ENCODE assay signal across 11 cellular contexts in the genomic region with DNA sequence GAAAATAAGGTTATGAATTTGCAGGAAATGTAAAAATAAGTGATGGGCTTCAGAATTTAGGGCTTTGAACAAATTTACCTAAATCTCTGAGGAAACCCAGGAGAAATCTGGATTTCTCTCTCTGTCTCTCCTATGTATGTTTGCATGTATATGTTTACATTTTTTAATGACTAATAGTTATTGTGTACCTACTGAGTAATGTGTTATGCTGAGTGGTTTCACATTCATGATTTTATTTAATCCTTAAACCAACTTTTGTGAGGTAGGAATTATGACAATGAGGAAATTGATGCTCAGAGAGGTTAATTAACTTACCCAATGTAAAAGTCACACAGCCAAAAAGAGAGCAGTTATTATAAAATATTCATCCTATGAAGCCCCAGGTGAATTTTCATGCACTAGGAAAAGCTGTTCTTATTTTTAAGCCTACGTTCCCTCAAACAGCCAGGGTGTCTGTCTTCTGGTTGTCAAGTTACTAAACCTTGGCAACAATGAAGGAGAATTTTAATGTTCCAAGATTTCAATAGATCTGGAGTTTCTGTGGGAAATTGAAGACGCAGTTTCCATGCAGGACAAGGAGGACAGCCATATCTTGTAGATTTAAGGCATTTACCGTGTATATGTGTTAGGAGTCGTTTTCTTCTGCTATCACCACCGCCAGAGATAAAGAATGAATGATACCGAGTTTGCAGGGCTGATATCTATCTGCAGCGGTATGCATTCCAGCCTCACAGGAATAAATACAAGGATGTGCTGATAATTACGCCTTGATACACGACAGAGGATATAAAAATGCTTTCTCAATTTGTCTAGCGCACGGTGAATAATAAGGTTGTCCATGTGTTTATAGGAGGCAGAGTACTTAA.
DNase-seq lines count a peak whose midpoint lies in the region; ATAC-seq and TF ChIP-seq lines count a peak whose summit lies in the region.
"Had no signal": no experiment of that assay in that cellular context is flagged by ENCODE, and none has a peak within 500 bp of the region (broad histone marks: within the 10 kb centered on the region; RNA-seq: fewer than 3 reads in every experiment).

No MANE protein-coding gene starts in this region.

- H3K27ac Mint-ChIP-seq in nephron progenitor cell (no peak overlapping the region), type B pancreatic cell (no peak overlapping the region)
- H3K27ac Mint-ChIP-seq: CD4-positive, CD25-positive, alpha-beta regulatory T cell had no signal

- 84 to 91% methylated on average over 10 of the region's 11 CpGs for whole genome bisulfite sequencing in mesodermal cell (ENCODE audit: insufficient coverage in 2 of 2), 2 experiments
- WGBS in gastroesophageal sphincter (ENCODE audit: low coverage in 1 of 2), 2 donors: 40 to 46% methylated on average over 11 of the region's 11 CpGs

- no peak overlapping the region for H3K4me3 Mint-ChIP-seq in nephron progenitor cell
- no peak overlapping the region for H3K4me3 Mint-ChIP-seq in type B pancreatic cell
- H3K4me3 Mint-ChIP-seq: CD4-positive, CD25-positive, alpha-beta regulatory T cell had no signal

- TF ChIP-seq POLR2A in gastroesophageal sphincter (IDR thresholded peaks at IDR 0.05): no peak

- TF ChIP-seq CTCF in epithelial cell of esophagus (IDR thresholded peaks at IDR 0.05; ENCODE audit: insufficient read depth, low read depth, low read length, missing control alignments): no peak
- no peak for TF ChIP-seq CTCF in gastroesophageal sphincter (IDR thresholded peaks at IDR 0.05)
- no peak for TF ChIP-seq CTCF in nephron progenitor cell (IDR thresholded peaks at IDR 0.05)
- no peak for TF ChIP-seq CTCF in type B pancreatic cell (conservative IDR thresholded peaks at IDR 0.05)

- peaks cover 10% of the 10 kb centered on the region for H3K4me1 ChIP-seq in mesodermal cell (ENCODE audit: control insufficient read depth, insufficient read depth, low read length, poor library complexity, severe bottlenecking)
- H3K4me1 ChIP-seq in gastroesophageal sphincter: peaks cover 0 to 13% (median 0%) of the 10 kb centered on the region in 3 donors

- no peaks in the 10 kb centered on the region for H3K36me3 Mint-ChIP-seq in nephron progenitor cell (ENCODE audit: low read depth)
- H3K36me3 Mint-ChIP-seq in type B pancreatic cell: no peaks in the 10 kb centered on the region
- H3K36me3 Mint-ChIP-seq: CD4-positive, CD25-positive, alpha-beta regulatory T cell had no signal

- H3K9me3 ChIP-seq in SK-N-MC (ENCODE audit: low read depth, low read length): no peaks in the 10 kb centered on the region; the same call in 1 of the 2 replicates
- no peaks in the 10 kb centered on the region for H3K9me3 ChIP-seq in mesodermal cell (ENCODE audit: control insufficient read depth, low read length)
- H3K9me3 ChIP-seq in gastroesophageal sphincter: no peaks in the 10 kb centered on the region

- no peak for DNase-seq in SK-N-MC (ENCODE audit: low read depth, low spot score)
- peak; percentile 46 for DNase-seq in epithelial cell of esophagus (ENCODE audit: low read depth)
- DNase-seq in putamen (ENCODE audit: low spot score): peak; percentile 64
- DNase-seq in nephron progenitor cell: no peak
- no peak for DNase-seq in type B pancreatic cell (ENCODE audit: extremely low spot score, unreplicated experiment)
- DNase-seq: CD4-positive, CD25-positive, alpha-beta regulatory T cell; DMS79 treated with DMSO at 0.1 percent for 48 hours; NCI-H1436 treated with DMSO at 0.1 percent for 48 hours; NCI-H1930 had no signal

- peaks cover 4% of the 10 kb centered on the region for H3K27me3 Mint-ChIP-seq in nephron progenitor cell (ENCODE audit: low read depth, poor library complexity)
- peaks cover 4% of the 10 kb centered on the region for H3K27me3 Mint-ChIP-seq in type B pancreatic cell

- H3K9me3 Mint-ChIP-seq in nephron progenitor cell: peaks cover 4% of the 10 kb centered on the region
- H3K9me3 Mint-ChIP-seq in type B pancreatic cell: no peaks in the 10 kb centered on the region

- H3K4me3 ChIP-seq in SK-N-MC: 0 out of 2 replicates have a peak overlapping the region, but pooled peaks have one; percentile 2
- no peak overlapping the region for H3K4me3 ChIP-seq in epithelial cell of esophagus (ENCODE audit: low read length)
- no peak overlapping the region for H3K4me3 ChIP-seq in mesodermal cell (ENCODE audit: extremely low read depth, insufficient read depth, low read length, poor library complexity, severe bottlenecking)
- H3K4me3 ChIP-seq in gastroesophageal sphincter: no peak overlapping the region

- H3K36me3 ChIP-seq in SK-N-MC (ENCODE audit: insufficient read depth, low read length) (peaks cover 6% of the 10 kb centered on the region; the same call in 1 of the 2 replicates), mesodermal cell (ENCODE audit: control insufficient read depth, insufficient read depth, low read length) (no peaks in the 10 kb centered on the region), gastroesophageal sphincter (no peaks in the 10 kb centered on the region)

- H3K27ac ChIP-seq in SK-N-MC (peak overlapping the region; percentile 88), mesodermal cell (ENCODE audit: low read depth, low read length, severe bottlenecking) (peak overlapping the region; percentile 43), gastroesophageal sphincter (no peak overlapping the region)

- TF ChIP-seq EP300 in gastroesophageal sphincter (IDR thresholded peaks at IDR 0.05): no peak

- peak overlapping the region; percentile 41 for H3K9ac ChIP-seq in SK-N-MC (ENCODE audit: insufficient read length)

- ATAC-seq in gastroesophageal sphincter: no peak

- H3K4me1 Mint-ChIP-seq in nephron progenitor cell: peaks cover 14% of the 10 kb centered on the region
- peaks cover 10% of the 10 kb centered on the region for H3K4me1 Mint-ChIP-seq in type B pancreatic cell (ENCODE audit: unreplicated experiment)
- H3K4me1 Mint-ChIP-seq: CD4-positive, CD25-positive, alpha-beta regulatory T cell had no signal

- no peaks in the 10 kb centered on the region for H3K27me3 ChIP-seq in gastroesophageal sphincter

Comparison
In these comparisons a context has a peak if more than half of its experiments do, and no peak if none do; other contexts are left out.
1. DNase-seq: peak in epithelial cell of esophagus (single experiment) and putamen (single experiment); none in SK-N-MC (single experiment), nephron progenitor cell (single experiment) and type B pancreatic cell (single experiment).
2. H3K27ac ChIP-seq: peak in SK-N-MC (single experiment) and mesodermal cell (single experiment); none in gastroesophageal sphincter (0 of 4).